ENCODE assay signal across 24 cellular contexts in genomic region chr10:115117301-115117700, GRCh38.
"Had no signal": no experiment of that assay in that cellular context is flagged by ENCODE, and none has a peak within 500 bp of the region (broad histone marks: within the 10 kb centered on the region; RNA-seq: fewer than 3 reads in every experiment).

No MANE protein-coding gene starts in this region.

- H3K27ac ChIP-seq: neural progenitor cell, ovary, parathyroid adenoma, psoas muscle, right lobe of liver, sigmoid colon, stomach, thoracic aorta, thyroid gland, tibial nerve, upper lobe of left lung, vagina had no signal

- H2AFZ ChIP-seq: neural progenitor cell, parathyroid adenoma had no signal

- H3K4me1 ChIP-seq: parathyroid adenoma, psoas muscle, right lobe of liver, sigmoid colon, stomach, thyroid gland, tibial nerve, upper lobe of left lung, vagina had no signal

- ATAC-seq: psoas muscle; right cardiac atrium; right lobe of liver; stimulated activated effector memory CD8-positive, alpha-beta T cell treated with anti-CD3 and anti-CD28 coated beads, Interleukin-12 subunit alpha, Interleukin-12 subunit beta, amount 100 ng/mL, for 72 hours; stimulated activated naive B cell treated with anti-CD40 and anti-IgM and Interleukin-4, amounts not matched to agents 10 μg/mL and 1 μg/mL and 100 μg/mL, for 72 hours had no signal

- H3K79me2 ChIP-seq: parathyroid adenoma had no signal

- H3K4me2 ChIP-seq: neural progenitor cell had no signal

- H3K36me3 ChIP-seq: neural progenitor cell, ovary, right lobe of liver, sigmoid colon, stomach, thoracic aorta, thyroid gland, tibial nerve, upper lobe of left lung, vagina had no signal

- H3K9ac ChIP-seq: neural progenitor cell, parathyroid adenoma had no signal

- H3K9me3 ChIP-seq: ovary, psoas muscle, right lobe of liver, sigmoid colon, thoracic aorta, thyroid gland, tibial nerve, upper lobe of left lung, vagina had no signal

- DNase-seq: occipital lobe; ovary; posterior cingulate gyrus; psoas muscle; right cardiac atrium; right lobe of liver; sigmoid colon; small intestine; stimulated activated CD4-positive, alpha-beta T cell treated with anti-CD3 and anti-CD28 coated beads, Interleukin-15, amount 100 ng/mL, for 24 hours; stimulated activated CD4-positive, alpha-beta T cell treated with anti-CD3 and anti-CD28 coated beads, Interleukin-2, amount 100 ng/mL, for 24 hours; stimulated activated CD4-positive, alpha-beta T cell treated with anti-CD3 and anti-CD28 coated beads, Interleukin-2, amount 100 ng/mL, for 48 hours; stimulated activated CD4-positive, alpha-beta T cell treated with anti-CD3 and anti-CD28 coated beads, Interleukin-4, amount 100 ng/mL, for 24 hours; stimulated activated naive B cell treated with anti-CD40 and anti-IgM and Interleukin-4, amounts not matched to agents 10 μg/mL and 1 μg/mL and 100 μg/mL, for 72 hours; stimulated activated naive CD4-positive, alpha-beta T cell treated with Interleukin-2 at 50 U/mL for 16 hours; stomach; thyroid gland; trophoblast cell; upper lobe of left lung had no signal

- H3K4me3 ChIP-seq: neural progenitor cell, ovary, psoas muscle, right lobe of liver, sigmoid colon, stomach, thoracic aorta, thyroid gland, tibial nerve, upper lobe of left lung, vagina had no signal

- H3K27me3 ChIP-seq: neural progenitor cell, ovary, right lobe of liver, sigmoid colon, stomach, thyroid gland, upper lobe of left lung, vagina had no signal
